ENCODE assay signal across 9 cellular contexts in genomic region chr14:68284834-68285233, GRCh38.
DNase-seq lines count a peak whose midpoint lies in the region; ATAC-seq and TF ChIP-seq lines count a peak whose summit lies in the region.
"Had no signal": no experiment of that assay in that cellular context is flagged by ENCODE, and none has a peak within 500 bp of the region (broad histone marks: within the 10 kb centered on the region; RNA-seq: fewer than 3 reads in every experiment).

No MANE protein-coding gene starts in this region.

- H3K4me1 Mint-ChIP-seq in endothelial cell (ENCODE audit: unreplicated experiment): peaks cover 30% of the 10 kb centered on the region
- peaks cover 60 to 67% of the 10 kb centered on the region in 2 donors for H3K4me1 Mint-ChIP-seq in natural killer cell treated with Interleukin-12 subunit alpha and Interleukin-12 subunit beta and Interleukin-15 and Interleukin-18, amount 100 ng/mL, for 72 hours (ENCODE audit: low read depth in 2 of 2)

- H3K27ac Mint-ChIP-seq in endothelial cell (ENCODE audit: unreplicated experiment): no peak overlapping the region
- H3K27ac Mint-ChIP-seq in natural killer cell treated with Interleukin-12 subunit alpha and Interleukin-12 subunit beta and Interleukin-15 and Interleukin-18, amount 100 ng/mL, for 72 hours: peak overlapping the region; percentile 90 to 96

- ATAC-seq in Right ventricle myocardium inferior: peak; percentile 66
- no peak for ATAC-seq in natural killer cell treated with Interleukin-12 subunit alpha and Interleukin-12 subunit beta and Interleukin-15 and Interleukin-18, amount 100 ng/mL, for 72 hours

- H3K27ac ChIP-seq in vagina: peak overlapping the region; percentile 54

- TF ChIP-seq CTCF in endothelial cell (IDR thresholded peaks at IDR 0.05; ENCODE audit: unreplicated experiment): no peak
- no peak for TF ChIP-seq CTCF in vagina (IDR thresholded peaks at IDR 0.05)

- no peak for TF ChIP-seq POLR2A in vagina (IDR thresholded peaks at IDR 0.05)

- intact Hi-C loops in Right ventricle myocardium inferior (cut with DNase I): no loop called here
- intact Hi-C loops in cardiac septum (cut with DNase I): no loop called here
- intact Hi-C loops in vagina (cut with DNase I): no loop called here

- H3K9me3 ChIP-seq in vagina: no peaks in the 10 kb centered on the region

- H3K4me3 ChIP-seq in vagina: no peak overlapping the region

- no peaks in the 10 kb centered on the region for H3K36me3 Mint-ChIP-seq in endothelial cell (ENCODE audit: low read depth, unreplicated experiment)
- no peaks in the 10 kb centered on the region for H3K36me3 Mint-ChIP-seq in natural killer cell treated with Interleukin-12 subunit alpha and Interleukin-12 subunit beta and Interleukin-15 and Interleukin-18, amount 100 ng/mL, for 72 hours

- H3K27me3 Mint-ChIP-seq in endothelial cell (ENCODE audit: unreplicated experiment): peaks cover 2% of the 10 kb centered on the region
- no peaks in the 10 kb centered on the region for H3K27me3 Mint-ChIP-seq in natural killer cell treated with Interleukin-12 subunit alpha and Interleukin-12 subunit beta and Interleukin-15 and Interleukin-18, amount 100 ng/mL, for 72 hours

- H3K36me3 ChIP-seq in vagina: no peaks in the 10 kb centered on the region

- no peaks in the 10 kb centered on the region for H3K9me3 Mint-ChIP-seq in endothelial cell (ENCODE audit: unreplicated experiment)
- no peaks in the 10 kb centered on the region for H3K9me3 Mint-ChIP-seq in natural killer cell treated with Interleukin-12 subunit alpha and Interleukin-12 subunit beta and Interleukin-15 and Interleukin-18, amount 100 ng/mL, for 72 hours

- H3K4me3 Mint-ChIP-seq in endothelial cell (ENCODE audit: unreplicated experiment): peak overlapping the region; percentile 13
- H3K4me3 Mint-ChIP-seq in natural killer cell treated with Interleukin-12 subunit alpha and Interleukin-12 subunit beta and Interleukin-15 and Interleukin-18, amount 100 ng/mL, for 72 hours: peak overlapping the region; percentile 59

- peaks cover 18% of the 10 kb centered on the region for H3K4me1 ChIP-seq in vagina

- no peak for DNase-seq in Right ventricle myocardium inferior (ENCODE audit: missing footprints)
- no peak for DNase-seq in cardiac septum (ENCODE audit: low spot score)
- no peak for DNase-seq in endothelial cell (ENCODE audit: low spot score)
- no peak for DNase-seq in natural killer cell treated with Interleukin-12 subunit alpha and Interleukin-12 subunit beta and Interleukin-15 and Interleukin-18, amount 100 ng/mL, for 72 hours (ENCODE audit: low spot score)
- DNase-seq in vagina (ENCODE audit: extremely low spot score in 2 of 2): no peak
- no peak for DNase-seq in NOMO-1 treated with DMSO at 0.1 percent for 48 hours (lab: John Stamatoyannopoulos, UW; ENCODE audit: unreplicated experiment)
- DNase-seq in NCI-H2029 (lab: John Stamatoyannopoulos, UW): no peak
- no peak for DNase-seq in DMS153 treated with DMSO at 0.1 percent for 48 hours (lab: John Stamatoyannopoulos, UW; ENCODE audit: unreplicated experiment)
- DNase-seq: NCI-H1694 had no signal

- no peaks in the 10 kb centered on the region for H3K27me3 ChIP-seq in vagina
